In genomic region chr2:127778850-127779249, GRCh38 we compare ENCODE assay signal across 23 cellular contexts.
"Had no signal": no experiment of that assay in that cellular context is flagged by ENCODE, and none has a peak within 500 bp of the region (broad histone marks: within the 10 kb centered on the region; RNA-seq: fewer than 3 reads in every experiment).

No MANE protein-coding gene starts in this region.

- H3K4me1 ChIP-seq: breast epithelium had no signal

- FAIRE-seq: small intestine had no signal

- H3K4me3 Mint-ChIP-seq: activated CD4-positive, alpha-beta memory T cell treated with anti-CD3 and anti-CD28 coated beads, Interleukin-2, amount 10 ng/mL, durations not matched to agents 7 days and 5 days; activated CD4-positive, alpha-beta T cell treated with anti-CD3 and anti-CD28 coated beads, Interleukin-2, amount 10 ng/mL, durations not matched to agents 24 days and 14 days; activated naive CD8-positive, alpha-beta T cell treated with anti-CD3 and anti-CD28 coated beads for 36 hours; endodermal cell; neural progenitor cell; stimulated activated memory B cell treated with anti-CD40 and anti-IgM and Interleukin-4, amounts not matched to agents 10 μg/mL and 1 μg/mL and 100 μg/mL, for 72 hours; T-helper 1 cell treated with Interleukin-12 subunit alpha and Interleukin-12 subunit beta and Interleukin-4 antibody, amounts not matched to agents 30 μg/mL and 1 μg/mL, for 36 hours had no signal

- ATAC-seq: gastroesophageal sphincter; heart left ventricle; left cardiac atrium; sciatic nerve; stimulated activated memory B cell treated with anti-CD40 and anti-IgM and Interleukin-4, amounts not matched to agents 10 μg/mL and 1 μg/mL and 100 μg/mL, for 72 hours had no signal

- H3K36me3 ChIP-seq: breast epithelium, gastroesophageal sphincter, neural progenitor cell, upper lobe of left lung had no signal

- H3K9me3 Mint-ChIP-seq: activated CD4-positive, alpha-beta memory T cell treated with anti-CD3 and anti-CD28 coated beads, Interleukin-2, amount 10 ng/mL, durations not matched to agents 7 days and 5 days; activated CD4-positive, alpha-beta T cell treated with anti-CD3 and anti-CD28 coated beads, Interleukin-2, amount 10 ng/mL, durations not matched to agents 24 days and 14 days; activated naive CD8-positive, alpha-beta T cell treated with anti-CD3 and anti-CD28 coated beads for 36 hours; activated T-helper 2 cell treated with anti-CD3 and anti-CD28 coated beads, Interferon-gamma antibody, Interleukin-2, Interleukin-4, amounts not matched to agents 10 μg/mL and 5 μg/mL and 100 μg/mL, durations not matched to agents 14 hours and 24 hours and 36 hours; stimulated activated memory B cell treated with anti-CD40 and anti-IgM and Interleukin-4, amounts not matched to agents 10 μg/mL and 1 μg/mL and 100 μg/mL, for 72 hours; T-helper 1 cell treated with Interleukin-12 subunit alpha and Interleukin-12 subunit beta and Interleukin-4 antibody, amounts not matched to agents 30 μg/mL and 1 μg/mL, for 36 hours had no signal

- H3K27ac ChIP-seq: breast epithelium, esophagus squamous epithelium, gastroesophageal sphincter, heart left ventricle, neural progenitor cell, upper lobe of left lung had no signal

- H3K4me2 ChIP-seq: neural progenitor cell had no signal

- H3K27me3 Mint-ChIP-seq: activated CD4-positive, alpha-beta memory T cell treated with anti-CD3 and anti-CD28 coated beads, Interleukin-2, amount 10 ng/mL, durations not matched to agents 7 days and 5 days; activated CD4-positive, alpha-beta T cell treated with anti-CD3 and anti-CD28 coated beads, Interleukin-2, amount 10 ng/mL, durations not matched to agents 24 days and 14 days; activated naive CD8-positive, alpha-beta T cell treated with anti-CD3 and anti-CD28 coated beads for 36 hours; stimulated activated memory B cell treated with anti-CD40 and anti-IgM and Interleukin-4, amounts not matched to agents 10 μg/mL and 1 μg/mL and 100 μg/mL, for 72 hours had no signal

- H3K9me3 ChIP-seq: breast epithelium, esophagus squamous epithelium, gastroesophageal sphincter, heart left ventricle, upper lobe of left lung had no signal

- DNase-seq: activated CD4-positive, alpha-beta memory T cell treated with anti-CD3 and anti-CD28 coated beads, Interleukin-2, amount 10 ng/mL, durations not matched to agents 7 days and 5 days; activated CD4-positive, alpha-beta T cell treated with anti-CD3 and anti-CD28 coated beads, Interleukin-2, amount 10 ng/mL, durations not matched to agents 24 days and 14 days; activated CD4-positive, CD25-positive, alpha-beta regulatory T cell; activated naive CD4-positive, alpha-beta T cell treated with Interleukin-2 at 50 U/mL for 16 hours; activated naive CD8-positive, alpha-beta T cell treated with anti-CD3 and anti-CD28 coated beads for 36 hours; cerebellar nuclear complex; cortex of kidney; endodermal cell; esophagus squamous epithelium; heart left ventricle; islet precursor cell; left cardiac atrium; posterior cingulate gyrus; small intestine; stimulated activated CD4-positive, alpha-beta T cell treated with anti-CD3 and anti-CD28 coated beads, Interleukin-2, amount 100 ng/mL, for 24 hours; upper lobe of left lung had no signal

- H3K27ac Mint-ChIP-seq: activated CD4-positive, alpha-beta memory T cell treated with anti-CD3 and anti-CD28 coated beads, Interleukin-2, amount 10 ng/mL, durations not matched to agents 7 days and 5 days; activated naive CD8-positive, alpha-beta T cell treated with anti-CD3 and anti-CD28 coated beads for 36 hours; activated T-helper 2 cell treated with anti-CD3 and anti-CD28 coated beads, Interferon-gamma antibody, Interleukin-2, Interleukin-4, amounts not matched to agents 10 μg/mL and 5 μg/mL and 100 μg/mL, durations not matched to agents 14 hours and 24 hours and 36 hours; neural progenitor cell; stimulated activated memory B cell treated with anti-CD40 and anti-IgM and Interleukin-4, amounts not matched to agents 10 μg/mL and 1 μg/mL and 100 μg/mL, for 72 hours; T-helper 1 cell treated with Interleukin-12 subunit alpha and Interleukin-12 subunit beta and Interleukin-4 antibody, amounts not matched to agents 30 μg/mL and 1 μg/mL, for 36 hours had no signal

- H3K27me3 ChIP-seq: breast epithelium, esophagus squamous epithelium, gastroesophageal sphincter, heart left ventricle, neural progenitor cell, upper lobe of left lung had no signal

- H3K4me3 ChIP-seq: breast epithelium, esophagus squamous epithelium, gastroesophageal sphincter, heart left ventricle, neural progenitor cell, upper lobe of left lung had no signal
